ENCODE assay signal across 19 cellular contexts in genomic region chr4:171846893-171847292, GRCh38. TPM values are rescaled to one million over a fixed set of nuclear protein-coding genes. Genes with fewer than 3 reads are reported as not detected.
DNase-seq lines count a peak whose midpoint lies in the region; ATAC-seq, FAIRE-seq and TF ChIP-seq lines count a peak whose summit lies in the region.
"Had no signal": no experiment of that assay in that cellular context is flagged by ENCODE, and none has a peak within 500 bp of the region (broad histone marks: within the 10 kb centered on the region; RNA-seq: fewer than 3 reads in every experiment).

No MANE protein-coding gene starts in this region.

- H3K27ac ChIP-seq in HepG2 (ENCODE audit: extremely low read length, insufficient read depth, low read length) (no peak overlapping the region), right lobe of liver (no peak overlapping the region), K562 (ENCODE audit: extremely low read depth, low read depth, low read length) (no peak overlapping the region)
- H3K27ac ChIP-seq: 22Rv1; A549; BLaER1 treated with 17β-estradiol and CSF1 and Interleukin-3, amounts not matched to agents 10 nM and 100 nM; C4-2B had no signal

- intact Hi-C loops in HepG2 (cut with micrococcal nuclease; ENCODE audit: unreplicated experiment) (loop anchor here (1.0 to 2.0 kb wide), 3 partner anchors 187 to 822 kb away; no protein-coding TSS in a partner anchor), right lobe of liver (cut with DNase I) (no loop called here), K562 (cut with micrococcal nuclease) (loop anchor here (1.0 to 10.0 kb wide), 2 partner anchors 355 to 988 kb away; no protein-coding TSS in a partner anchor), Caco-2 (cut with micrococcal nuclease; ENCODE audit: unreplicated experiment) (loop anchor here (1.0 kb wide), 1 partner anchor 187 kb away; no protein-coding TSS in a partner anchor)

- H3K36me3 ChIP-seq in HepG2 (replicated peaks in 1 of 2; ENCODE audit: control insufficient read depth in 1 of 2, insufficient read depth in 2 of 2, low read length in 2 of 2) (no peaks in the 10 kb centered on the region), right lobe of liver (no peaks in the 10 kb centered on the region), K562 (ENCODE audit: control insufficient read depth, insufficient read depth, low read length) (no peaks in the 10 kb centered on the region), Caco-2 (ENCODE audit: control insufficient read depth, insufficient read depth, low read length) (no peaks in the 10 kb centered on the region)
- H3K36me3 ChIP-seq: BLaER1 treated with 17β-estradiol and CSF1 and Interleukin-3, amounts not matched to agents 10 nM and 100 nM had no signal

- no peaks in the 10 kb centered on the region for H3K36me3 Mint-ChIP-seq in Caco-2 (ENCODE audit: insufficient read depth, unreplicated experiment)
- H3K36me3 Mint-ChIP-seq: CD8-positive, alpha-beta T cell had no signal

- H3K9me1 ChIP-seq in K562 (ENCODE audit: control insufficient read depth, insufficient read depth, low read length) = no peaks in the 10 kb centered on the region

- H3K79me2 ChIP-seq in HepG2 (ENCODE audit: insufficient read depth, low read length) (no peaks in the 10 kb centered on the region), K562 (ENCODE audit: control insufficient read depth, insufficient read depth, low read length) (no peaks in the 10 kb centered on the region)

- no peak overlapping the region for H2AFZ ChIP-seq in HepG2 (ENCODE audit: low read length)
- H2AFZ ChIP-seq in K562 (ENCODE audit: low read depth, low read length) = no peak overlapping the region

- H3K9me3 ChIP-seq in HepG2 (ENCODE audit: low read length) (no peaks in the 10 kb centered on the region), right lobe of liver (no peaks in the 10 kb centered on the region), K562 (replicated peaks; ENCODE audit: control insufficient read depth, insufficient read depth, low read depth, low read length) (no peaks in the 10 kb centered on the region), Caco-2 (no peaks in the 10 kb centered on the region)
- H3K9me3 ChIP-seq: A549; BLaER1 treated with 17β-estradiol and CSF1 and Interleukin-3, amounts not matched to agents 10 nM and 100 nM had no signal

- no peak overlapping the region for H3K27ac Mint-ChIP-seq in Caco-2 (ENCODE audit: unreplicated experiment)
- H3K27ac Mint-ChIP-seq: B cell; CD4-positive, alpha-beta T cell; CD8-positive, alpha-beta T cell had no signal

- BruUV-seq in HepG2 (replicated peaks; lab: Mats Ljungman, UMichigan) = no TSS peak
- BruUV-seq in K562 (replicated peaks; lab: Mats Ljungman, UMichigan) = no TSS peak
- no TSS peak for BruUV-seq in Caco-2 (replicated peaks; lab: Mats Ljungman, UMichigan)

- POLR2A ChIA-PET in HepG2 (lab: Yijun Ruan, JAX) = no interaction called here
- POLR2A ChIA-PET in K562 (lab: Yijun Ruan, JAX) = no interaction called here
- POLR2A ChIA-PET in Caco-2 (lab: Charles Lee) = no interaction called here

- TF ChIP-seq CTCF in HepG2 (CRISPR knock-in tag; IDR thresholded peaks at IDR 0.05) = no peak
- TF ChIP-seq CTCF in right lobe of liver (IDR thresholded peaks at IDR 0.05) = no peak
- no peak for TF ChIP-seq CTCF in K562 (IDR thresholded peaks at IDR 0.05 in 2 of 3, conservative IDR thresholded peaks at IDR 0.05 in 1 of 3; ENCODE audit: insufficient read depth in 2 of 3, low read depth in 1 of 3, low read length in 3 of 3)
- no peak for TF ChIP-seq CTCF in Caco-2 (IDR thresholded peaks at IDR 0.05; ENCODE audit: insufficient read depth in 1 of 2, low read depth in 1 of 2, low read length in 1 of 2, severe bottlenecking in 1 of 2, unreplicated experiment in 1 of 2)

- H3K4me1 Mint-ChIP-seq in Caco-2 (ENCODE audit: low read depth, unreplicated experiment) = no peaks in the 10 kb centered on the region
- H3K4me1 Mint-ChIP-seq: B cell had no signal

- no peaks in the 10 kb centered on the region for H3K4me1 ChIP-seq in HepG2 (ENCODE audit: insufficient read depth, low read length)
- no peaks in the 10 kb centered on the region for H3K4me1 ChIP-seq in right lobe of liver
- H3K4me1 ChIP-seq in K562 (replicated peaks in 1 of 2; ENCODE audit: control insufficient read depth in 2 of 2, insufficient read depth in 2 of 2, low read length in 2 of 2) = no peaks in the 10 kb centered on the region
- H3K4me1 ChIP-seq in Caco-2 = no peaks in the 10 kb centered on the region
- H3K4me1 ChIP-seq: A549; BLaER1 treated with 17β-estradiol and CSF1 and Interleukin-3, amounts not matched to agents 10 nM and 100 nM had no signal

- 0% methylated on average over 2 of the region's 2 CpGs for WGBS in HepG2 (ENCODE audit: low lambda C conversion rate)
- 55% methylated on average over 2 of the region's 2 CpGs for WGBS in right lobe of liver (ENCODE audit: insufficient coverage, low coverage, low lambda C conversion rate, missing lambda C conversion rate)
- 4% methylated on average over 2 of the region's 2 CpGs for WGBS in K562 (ENCODE audit: insufficient coverage, low coverage, missing lambda C conversion rate)

- H3K4me3 ChIP-seq in HepG2 (replicated peaks in 1 of 3; ENCODE audit: insufficient read depth in 1 of 3, low read depth in 2 of 3, low read length in 3 of 3) = no peak overlapping the region
- H3K4me3 ChIP-seq in right lobe of liver = no peak overlapping the region
- no peak overlapping the region for H3K4me3 ChIP-seq in K562
- H3K4me3 ChIP-seq in Caco-2 (ENCODE audit: low read depth, low read length) = no peak overlapping the region
- H3K4me3 ChIP-seq: A549; BLaER1 treated with 17β-estradiol and CSF1 and Interleukin-3, amounts not matched to agents 10 nM and 100 nM; GM12878 had no signal

- no peaks in the 10 kb centered on the region; a peak in 1 of 5 replicates for H3K27me3 ChIP-seq in HepG2 (ENCODE audit: control insufficient read depth in 1 of 2, insufficient read depth in 2 of 2, low read length in 2 of 2)
- H3K27me3 ChIP-seq in right lobe of liver = no peaks in the 10 kb centered on the region
- H3K27me3 ChIP-seq in K562 (ENCODE audit: control insufficient read depth in 2 of 2, insufficient read depth in 2 of 2, low read length in 2 of 2) = no peaks in the 10 kb centered on the region
- no peaks in the 10 kb centered on the region for H3K27me3 ChIP-seq in Caco-2 (replicated peaks; ENCODE audit: control insufficient read depth, insufficient read depth, low read length)
- H3K27me3 ChIP-seq: BLaER1 treated with 17β-estradiol and CSF1 and Interleukin-3, amounts not matched to agents 10 nM and 100 nM had no signal

- FAIRE-seq in HepG2 (lab: Jason Lieb, UNC) (no peak), K562 (lab: Jason Lieb, UNC) (no peak)
- FAIRE-seq: A549, GM12878, GM18507 had no signal

- H3K9me3 Mint-ChIP-seq in Caco-2 (ENCODE audit: unreplicated experiment) = no peaks in the 10 kb centered on the region
- H3K9me3 Mint-ChIP-seq: CD4-positive, alpha-beta T cell had no signal

- H4K20me1 ChIP-seq in HepG2 (ENCODE audit: insufficient read depth, low read length) = no peaks in the 10 kb centered on the region
- H4K20me1 ChIP-seq in K562 (replicated peaks; ENCODE audit: control insufficient read depth, insufficient read depth, low read length) = no peaks in the 10 kb centered on the region
- H4K20me1 ChIP-seq: BLaER1 treated with 17β-estradiol and CSF1 and Interleukin-3, amounts not matched to agents 10 nM and 100 nM had no signal

- no peak for TF ChIP-seq EP300 in HepG2 (IDR thresholded peaks at IDR 0.05; ENCODE audit: low read depth in 2 of 2, low read length in 2 of 2)
- TF ChIP-seq EP300 in HepG2 (CRISPR knock-in tag; IDR thresholded peaks at IDR 0.05; ENCODE audit: borderline replicate concordance) = no peak
- TF ChIP-seq EP300 in K562 (IDR thresholded peaks at IDR 0.05; ENCODE audit: low read length) = no peak

- H3K27me3 Mint-ChIP-seq in Caco-2 (ENCODE audit: insufficient read depth, unreplicated experiment) = no peaks in the 10 kb centered on the region
- H3K27me3 Mint-ChIP-seq: B cell; CD4-positive, alpha-beta T cell had no signal

- no peak for DNase-seq in HepG2 (ENCODE audit: low spot score)
- DNase-seq in right lobe of liver = no peak
- no peak for DNase-seq in K562 (ENCODE audit: extremely low read depth in 1 of 4, low spot score in 3 of 4)
- DNase-seq in SIG-M5 (lab: John Stamatoyannopoulos, UW) = no peak
- no peak for DNase-seq in Caco-2
- DNase-seq: CD4-positive, alpha-beta T cell; CD8-positive, alpha-beta T cell; DMS 273 treated with DMSO at 0.1 percent for 48 hours; DMS79 had no signal

- in situ Hi-C loops in HepG2 (cut with HindIII; ENCODE audit: extremely low pct_ligation_motif_present, low pct_unique_long_range_greater_than_20kb) (loop anchor here (10.0 to 25.0 kb wide), 2 partner anchors 365 to 978 kb away; no protein-coding TSS in a partner anchor), K562 (cut with MboI) (no loop called here)

- no peak for ATAC-seq in HepG2
- no peak for ATAC-seq in right lobe of liver
- no peak for ATAC-seq in K562
- ATAC-seq: CD8-positive, alpha-beta T cell had no signal

- no peak overlapping the region for H3K4me3 Mint-ChIP-seq in Caco-2 (ENCODE audit: unreplicated experiment)
- H3K4me3 Mint-ChIP-seq: B cell; CD4-positive, alpha-beta T cell; CD8-positive, alpha-beta T cell had no signal

- TF ChIP-seq POLR2A in HepG2 (IDR thresholded peaks at IDR 0.05; ENCODE audit: insufficient read depth in 1 of 2, low read depth in 2 of 2, low read length in 2 of 2) (no peak), right lobe of liver (IDR thresholded peaks at IDR 0.05) (no peak), K562 (conservative IDR thresholded peaks at IDR 0.05) (no peak)

- CTCF ChIA-PET in HepG2 (lab: Yijun Ruan, JAX; ENCODE audit: low intra/inter-chr PET ratio, low total read pairs) (interaction anchor here (2.5 kb wide), 1 partner anchor 355 kb away, joined by 10 read pairs; no protein-coding TSS in a partner anchor), K562 (lab: Yijun Ruan, JAX; ENCODE audit: low intra/inter-chr PET ratio) (no interaction called here), Caco-2 (lab: Charles Lee) (no interaction called here)

- H3K9ac ChIP-seq in HepG2 (ENCODE audit: insufficient read depth, low read depth, low read length) = no peak overlapping the region
- H3K9ac ChIP-seq in K562 (ENCODE audit: insufficient read depth in 1 of 2, low read depth in 2 of 2, low read length in 2 of 2) = no peak overlapping the region
- H3K9ac ChIP-seq: BLaER1 treated with 17β-estradiol and CSF1 and Interleukin-3, amounts not matched to agents 10 nM and 100 nM had no signal

- TF ChIP-seq RAD21 in HepG2 (CRISPR knock-in tag; IDR thresholded peaks at IDR 0.05) (no peak), K562 (CRISPR knock-in tag; conservative IDR thresholded peaks at IDR 0.05 in 1 of 2, IDR thresholded peaks at IDR 0.05 in 1 of 2) (no peak)

- H3K4me2 ChIP-seq in HepG2 (ENCODE audit: low read depth, low read length) = no peak overlapping the region
- H3K4me2 ChIP-seq in K562 (ENCODE audit: insufficient read depth, low read length) = no peak overlapping the region
- H3K4me2 ChIP-seq: A549; BLaER1 treated with 17β-estradiol and CSF1 and Interleukin-3, amounts not matched to agents 10 nM and 100 nM had no signal

RNA-seq across cellular contexts. Expression of gene GALNTL6, which starts 33.7 kb away (rescaled TPM):
- total RNA-seq in HepG2 (2016; rRNA removed; fragmentation: Illumina TruSeq; extraction: Trizol) (not detected in 2 replicates), right lobe of liver (1 to 10 TPM in 1 of 6 experiments, under 1 TPM in 2, not detected in 3; 0.15 to 1.1 (median 0.30) TPM), K562 (2014; rRNA removed) (0.18 and 0.24 TPM in 2 replicates), K562 (2014; rRNA removed; fragmentation: Illumina TruSeq; extraction: Trizol) (0.45 and 0.47 TPM in 2 replicates), K562 (2015; rRNA removed; fragmentation: Illumina TruSeq; extraction: Trizol) (0.11 and 0.29 TPM in 2 replicates), K562 (2021) (0.25 and 0.47 TPM in 2 replicates), Caco-2 (2022) (not detected in 2 replicates)
- not detected in 2 replicates for total RNA-seq in HepG2 (2016; cell fraction: cytosol; rRNA removed; fragmentation: Illumina TruSeq; extraction: Trizol; ENCODE audit: low read depth)
- not detected in 2 replicates for total RNA-seq in HepG2 (2016; cell fraction: insoluble cytoplasmic fraction; rRNA removed; fragmentation: Illumina TruSeq; extraction: Trizol)
- not detected in 2 replicates for total RNA-seq in HepG2 (2016; cell fraction: membrane; rRNA removed; fragmentation: Illumina TruSeq; extraction: Trizol)
- not detected in 2 replicates for total RNA-seq in HepG2 (2016; cell fraction: nucleus; rRNA removed; fragmentation: Illumina TruSeq; extraction: Trizol)
- polyA plus RNA-seq in HepG2 (2011; rRNA removed) (not detected in 2 replicates), K562 (2011; rRNA removed) (0.24 and 0.29 TPM in 2 replicates), K562 (2014; fragmentation: Illumina TruSeq; extraction: Trizol) (0.18 and 0.39 TPM in 2 replicates), K562 (2014; fragmentation: Nextera tagmentation; extraction: Ambion mirVana) (under 1 TPM; 0.23 to 0.35 TPM), K562 (2014; rRNA removed) (0.43 and 0.50 TPM in 2 replicates)
- not detected in 2 replicates for polyA plus RNA-seq in HepG2 (2011; cell fraction: cytosol; rRNA removed)
- polyA plus RNA-seq in HepG2 (2011; cell fraction: nucleus; rRNA removed) = not detected in 2 replicates
- not detected in 2 replicates for polyA plus RNA-seq in HepG2 (2012)
- polyA plus RNA-seq in HepG2 (2016; cell fraction: cytosol; fragmentation: Illumina TruSeq; extraction: Trizol; ENCODE audit: low read depth) = not detected in 2 replicates
- polyA plus RNA-seq in HepG2 (2016; cell fraction: insoluble cytoplasmic fraction; fragmentation: Illumina TruSeq; extraction: Trizol; ENCODE audit: low read depth) = not detected in 2 replicates
- not detected in 2 replicates for polyA plus RNA-seq in HepG2 (2016; cell fraction: membrane; fragmentation: Illumina TruSeq; extraction: Trizol; ENCODE audit: low read depth)
- not detected in 2 replicates for polyA plus RNA-seq in HepG2 (2016; cell fraction: nucleus; fragmentation: Illumina TruSeq; extraction: Trizol; ENCODE audit: insufficient read depth, low read depth)
- 0.72 TPM in 1 of 2 replicates, not detected in the other for polyA minus RNA-seq in HepG2 (2011; rRNA and poly(A)+ RNA removed; ENCODE audit: low replicate concordance)
- polyA minus RNA-seq in HepG2 (2011; cell fraction: cytosol; rRNA and poly(A)+ RNA removed) = not detected in 2 replicates
- polyA minus RNA-seq in HepG2 (2011; cell fraction: nucleus; rRNA and poly(A)+ RNA removed) = not detected in 2 replicates
- total RNA-seq in K562 (2011; cell fraction: chromatin; rRNA removed; ENCODE audit: low replicate concordance) = 1.0 and 1.6 TPM in 2 replicates
- 1.2 and 1.4 TPM in 2 replicates for total RNA-seq in K562 (2011; cell fraction: nucleolus; rRNA removed)
- 1.9 and 2.0 TPM in 2 replicates for total RNA-seq in K562 (2011; cell fraction: nucleoplasm; rRNA removed)
- polyA plus RNA-seq in K562 (2011; cell fraction: cytosol; rRNA removed) = 0.06 and 0.09 TPM in 2 replicates
- polyA plus RNA-seq in K562 (2011; cell fraction: nucleus; rRNA removed) = 0.04 and 0.21 TPM in 2 replicates
- polyA plus RNA-seq in K562 (2012) = 0.14 and 0.29 TPM in 2 replicates
- polyA minus RNA-seq in K562 (2011; rRNA and poly(A)+ RNA removed) = 0.39 and 0.60 TPM in 2 replicates
- not detected in 2 replicates for polyA minus RNA-seq in K562 (2011; cell fraction: cytosol; rRNA and poly(A)+ RNA removed)
- 0.78 and 1.1 TPM in 2 replicates for polyA minus RNA-seq in K562 (2011; cell fraction: nucleus; rRNA and poly(A)+ RNA removed)
- total RNA-seq: A172; CD4-positive, alpha-beta T cell; CD8-positive, alpha-beta T cell; Daoy; G401; GM12878 had no signal

Comparison
In these comparisons a context has a peak if more than half of its experiments do, and no peak if none do; other contexts are left out.
1. intact Hi-C loops: an anchor here in HepG2 (1.0 to 2.0 kb wide), K562 (1.0 to 10.0 kb wide) and Caco-2 (1.0 kb wide); none called in right lobe of liver.
2. Of the 241 proteins assayed by ChIP-seq in both HepG2 and K562: peak only in HepG2: MAFF and MAFK; only in K562: none; in both: none; in neither: 239.